ENCODE assay signal across 15 cellular contexts in genomic region chr14:64074961-64075619, GRCh38.
DNase-seq lines count a peak whose midpoint lies in the region; ATAC-seq and TF ChIP-seq lines count a peak whose summit lies in the region.
"Had no signal": no experiment of that assay in that cellular context is flagged by ENCODE, and none has a peak within 500 bp of the region (broad histone marks: within the 10 kb centered on the region; RNA-seq: fewer than 3 reads in every experiment).

No MANE protein-coding gene starts in this region.

- no peaks in the 10 kb centered on the region for H3K9me3 ChIP-seq in fibroblast of lung (ENCODE audit: control insufficient read depth, insufficient read depth, low read depth, low read length)
- no peaks in the 10 kb centered on the region for H3K9me3 ChIP-seq in smooth muscle cell (replicated peaks; ENCODE audit: low read depth)
- H3K9me3 ChIP-seq: spleen had no signal

- no peak for DNase-seq in activated CD8-positive, alpha-beta T cell treated with anti-CD3 and anti-CD28 coated beads for 36 hours
- DNase-seq in activated CD8-positive, alpha-beta T cell treated with anti-CD3 and anti-CD28 coated beads, Interleukin-2, amount 10 ng/mL, durations not matched to agents 7 days and 5 days = no peak
- DNase-seq in RWPE1 (ENCODE audit: low spot score) (peak; percentile 30), fibroblast of lung (ENCODE audit: low read depth in 2 of 2) (peak; percentile 25 to 64), smooth muscle cell (lab: John Stamatoyannopoulos, UW; ENCODE audit: unreplicated experiment) (no peak), erythroblast (lab: John Stamatoyannopoulos, UW) (no peak)
- DNase-seq: ACHN, islet precursor cell, NCI-H446, Right ventricle myocardium superior, spleen had no signal

- no peaks in the 10 kb centered on the region for H3K9me3 Mint-ChIP-seq in activated CD8-positive, alpha-beta T cell treated with anti-CD3 and anti-CD28 coated beads for 36 hours
- H3K9me3 Mint-ChIP-seq in activated CD8-positive, alpha-beta T cell treated with anti-CD3 and anti-CD28 coated beads, Interleukin-2, amount 10 ng/mL, durations not matched to agents 7 days and 5 days (ENCODE audit: insufficient read depth) = no peaks in the 10 kb centered on the region
- H3K9me3 Mint-ChIP-seq: natural killer cell treated with Interleukin-12 subunit alpha and Interleukin-12 subunit beta and Interleukin-15 and Interleukin-18, amount 100 ng/mL, for 72 hours; type B pancreatic cell had no signal

- no peak for TF ChIP-seq CTCF in activated CD8-positive, alpha-beta T cell treated with anti-CD3 and anti-CD28 coated beads for 36 hours (IDR thresholded peaks at IDR 0.05)
- no peak for TF ChIP-seq CTCF in RWPE1 (conservative IDR thresholded peaks at IDR 0.05; ENCODE audit: low read depth)
- no peak for TF ChIP-seq CTCF in fibroblast of lung (conservative IDR thresholded peaks at IDR 0.05 in 1 of 2, IDR thresholded peaks at IDR 0.05 in 1 of 2; ENCODE audit: low read depth in 1 of 2, low read length in 2 of 2)
- no peak for TF ChIP-seq CTCF in smooth muscle cell (IDR thresholded peaks at IDR 0.05; ENCODE audit: borderline replicate concordance, insufficient read depth, poor library complexity, severe bottlenecking)

- H3K27me3 ChIP-seq in fibroblast of lung (ENCODE audit: control insufficient read depth, insufficient read depth, low read length) = no peaks in the 10 kb centered on the region
- H3K27me3 ChIP-seq in smooth muscle cell (ENCODE audit: low read depth) = no peaks in the 10 kb centered on the region
- H3K27me3 ChIP-seq: spleen had no signal

- no peaks in the 10 kb centered on the region for H3K4me1 Mint-ChIP-seq in activated CD8-positive, alpha-beta T cell treated with anti-CD3 and anti-CD28 coated beads for 36 hours (ENCODE audit: low read depth)
- no peaks in the 10 kb centered on the region for H3K4me1 Mint-ChIP-seq in activated CD8-positive, alpha-beta T cell treated with anti-CD3 and anti-CD28 coated beads, Interleukin-2, amount 10 ng/mL, durations not matched to agents 7 days and 5 days (ENCODE audit: low read depth)

- intact Hi-C loops in activated CD8-positive, alpha-beta T cell treated with anti-CD3 and anti-CD28 coated beads for 36 hours (cut with micrococcal nuclease) = no loop called here

- peaks cover 13% of the 10 kb centered on the region for H3K36me3 Mint-ChIP-seq in activated CD8-positive, alpha-beta T cell treated with anti-CD3 and anti-CD28 coated beads for 36 hours (ENCODE audit: low read depth)
- peaks cover 63% of the 10 kb centered on the region for H3K36me3 Mint-ChIP-seq in activated CD8-positive, alpha-beta T cell treated with anti-CD3 and anti-CD28 coated beads, Interleukin-2, amount 10 ng/mL, durations not matched to agents 7 days and 5 days (ENCODE audit: low read depth)

- no peak for ATAC-seq in activated CD8-positive, alpha-beta T cell treated with anti-CD3 and anti-CD28 coated beads for 36 hours
- no peak for ATAC-seq in activated CD8-positive, alpha-beta T cell treated with anti-CD3 and anti-CD28 coated beads, Interleukin-2, amount 10 ng/mL, durations not matched to agents 7 days and 5 days
- ATAC-seq in HG02938 (IDR thresholded peaks at IDR 0.05; ENCODE audit: unreplicated experiment) = no peak
- no peak for ATAC-seq in HG03521 (IDR thresholded peaks at IDR 0.05; ENCODE audit: unreplicated experiment)
- ATAC-seq: natural killer cell treated with Interleukin-12 subunit alpha and Interleukin-12 subunit beta and Interleukin-15 and Interleukin-18, amount 100 ng/mL, for 72 hours had no signal

- H3K4me3 ChIP-seq in fibroblast of lung (replicated peaks in 1 of 4; ENCODE audit: control extremely low read depth in 1 of 4, insufficient read depth in 1 of 4, low read depth in 3 of 4, low read length in 4 of 4) (no peak overlapping the region), smooth muscle cell (no peak overlapping the region)
- H3K4me3 ChIP-seq: spleen had no signal

- peaks cover 4% of the 10 kb centered on the region for H3F3A ChIP-seq in smooth muscle cell (ENCODE audit: low read depth)

- H3K4me1 ChIP-seq in fibroblast of lung (ENCODE audit: control insufficient read depth, extremely low read depth, insufficient read depth, low read length) (no peaks in the 10 kb centered on the region), smooth muscle cell (ENCODE audit: low read depth) (peaks cover 9% of the 10 kb centered on the region)
- H3K4me1 ChIP-seq: spleen had no signal

- POLR2A ChIA-PET in activated CD8-positive, alpha-beta T cell treated with anti-CD3 and anti-CD28 coated beads for 36 hours (lab: Charles Lee) = no interaction called here
- POLR2A ChIA-PET in activated CD8-positive, alpha-beta T cell treated with anti-CD3 and anti-CD28 coated beads, Interleukin-2, amount 10 ng/mL, durations not matched to agents 7 days and 5 days (lab: Charles Lee) = no interaction called here
- POLR2A ChIA-PET in RWPE1 (lab: Yijun Ruan, JAX; ENCODE audit: low non-redundant PET) = no interaction called here

- H2AFZ ChIP-seq in fibroblast of lung (ENCODE audit: low read length) = no peak overlapping the region
- H2AFZ ChIP-seq in smooth muscle cell (ENCODE audit: low read depth) = peak overlapping the region; percentile 69

- H3K79me2 ChIP-seq in fibroblast of lung (ENCODE audit: control insufficient read depth, insufficient read depth, low read length) = no peaks in the 10 kb centered on the region
- H3K79me2 ChIP-seq in smooth muscle cell (ENCODE audit: low read depth) = no peaks in the 10 kb centered on the region

- H3K27ac ChIP-seq in RWPE1 (no peak overlapping the region), fibroblast of lung (ENCODE audit: insufficient read depth, low read length) (no peak overlapping the region), smooth muscle cell (ENCODE audit: low read depth) (peak overlapping the region; percentile 73)
- H3K27ac ChIP-seq: spleen had no signal

- H3K36me3 ChIP-seq in fibroblast of lung (ENCODE audit: control insufficient read depth, insufficient read depth, low read length) (no peaks in the 10 kb centered on the region), smooth muscle cell (ENCODE audit: low read depth) (no peaks in the 10 kb centered on the region)

- peak overlapping the region; percentile 15 for H3K27ac Mint-ChIP-seq in activated CD8-positive, alpha-beta T cell treated with anti-CD3 and anti-CD28 coated beads for 36 hours
- no peak overlapping the region for H3K27ac Mint-ChIP-seq in activated CD8-positive, alpha-beta T cell treated with anti-CD3 and anti-CD28 coated beads, Interleukin-2, amount 10 ng/mL, durations not matched to agents 7 days and 5 days
- H3K27ac Mint-ChIP-seq: natural killer cell treated with Interleukin-12 subunit alpha and Interleukin-12 subunit beta and Interleukin-15 and Interleukin-18, amount 100 ng/mL, for 72 hours; type B pancreatic cell had no signal

- H3K4me2 ChIP-seq in fibroblast of lung (ENCODE audit: extremely low read depth, insufficient read depth, low read length) (no peak overlapping the region), smooth muscle cell (peak overlapping the region; percentile 10)

- H4K20me1 ChIP-seq in fibroblast of lung (ENCODE audit: control insufficient read depth, extremely low read depth, insufficient read depth, low read length) (no peaks in the 10 kb centered on the region), smooth muscle cell (ENCODE audit: low read depth) (no peaks in the 10 kb centered on the region)

- CTCF ChIA-PET in activated CD8-positive, alpha-beta T cell treated with anti-CD3 and anti-CD28 coated beads for 36 hours (lab: Charles Lee) = interaction anchor here (0.7 to 2.0 kb wide), 2 partner anchors 13 to 229 kb away, joined by 3 to 6 read pairs; no protein-coding TSS in a partner anchor
- CTCF ChIA-PET in activated CD8-positive, alpha-beta T cell treated with anti-CD3 and anti-CD28 coated beads, Interleukin-2, amount 10 ng/mL, durations not matched to agents 7 days and 5 days (lab: Charles Lee) = interaction anchor here (1.4 to 2.9 kb wide), 2 partner anchors 15 to 229 kb away, joined by 6 to 10 read pairs; no protein-coding TSS in a partner anchor
- CTCF ChIA-PET in RWPE1 (lab: Yijun Ruan, JAX) = no interaction called here

- no peaks in the 10 kb centered on the region for H3K27me3 Mint-ChIP-seq in activated CD8-positive, alpha-beta T cell treated with anti-CD3 and anti-CD28 coated beads for 36 hours
- no peaks in the 10 kb centered on the region for H3K27me3 Mint-ChIP-seq in activated CD8-positive, alpha-beta T cell treated with anti-CD3 and anti-CD28 coated beads, Interleukin-2, amount 10 ng/mL, durations not matched to agents 7 days and 5 days (ENCODE audit: low read depth)
- H3K27me3 Mint-ChIP-seq: natural killer cell treated with Interleukin-12 subunit alpha and Interleukin-12 subunit beta and Interleukin-15 and Interleukin-18, amount 100 ng/mL, for 72 hours; type B pancreatic cell had no signal

- TF ChIP-seq POLR2A in erythroblast (IDR thresholded peaks at IDR 0.05; ENCODE audit: low read length) = no peak

- 54% methylated on average over 2 of the region's 2 CpGs for WGBS in smooth muscle cell (ENCODE audit: low lambda C conversion rate)

- H3K9ac ChIP-seq in fibroblast of lung (ENCODE audit: insufficient read depth, low read length) (no peak overlapping the region), smooth muscle cell (ENCODE audit: low read depth) (peak overlapping the region; percentile 18)

- H3K4me3 Mint-ChIP-seq in activated CD8-positive, alpha-beta T cell treated with anti-CD3 and anti-CD28 coated beads for 36 hours = no peak overlapping the region
- H3K4me3 Mint-ChIP-seq in activated CD8-positive, alpha-beta T cell treated with anti-CD3 and anti-CD28 coated beads, Interleukin-2, amount 10 ng/mL, durations not matched to agents 7 days and 5 days = no peak overlapping the region
- H3K4me3 Mint-ChIP-seq: natural killer cell treated with Interleukin-12 subunit alpha and Interleukin-12 subunit beta and Interleukin-15 and Interleukin-18, amount 100 ng/mL, for 72 hours; type B pancreatic cell had no signal

Comparison
In these comparisons a context has a peak if more than half of its experiments do, and no peak if none do; other contexts are left out.
1. DNase-seq: peak in RWPE1 (single experiment) and fibroblast of lung (2 of 2); none in activated CD8-positive, alpha-beta T cell treated with anti-CD3 and anti-CD28 coated beads for 36 hours (single experiment), activated CD8-positive, alpha-beta T cell treated with anti-CD3 and anti-CD28 coated beads, Interleukin-2, amount 10 ng/mL, durations not matched to agents 7 days and 5 days (single experiment), smooth muscle cell (single experiment) and erythroblast (0 of 2).